ENCODE assay signal across 22 cellular contexts in genomic region chr4:2604614-2605013, GRCh38.
"Had no signal": no experiment of that assay in that cellular context is flagged by ENCODE, and none has a peak within 500 bp of the region (broad histone marks: within the 10 kb centered on the region; RNA-seq: fewer than 3 reads in every experiment).

No MANE protein-coding gene starts in this region.

- ATAC-seq: activated naive CD4-positive, alpha-beta T cell treated with anti-CD3 and anti-CD28 coated beads, Interleukin-2, amount 50 U/mL, for 72 hours; left lung; natural killer cell; pancreas; right cardiac atrium; stimulated activated memory B cell treated with anti-CD40 and anti-IgM and Interleukin-4, amounts not matched to agents 10 μg/mL and 1 μg/mL and 100 μg/mL, for 72 hours had no signal

- H3K36me3 ChIP-seq: pancreas had no signal

- H3K4me3 ChIP-seq: esophagus muscularis mucosa, left lung, lung, pancreas, stomach, suprapubic skin, tibial nerve had no signal

- DNase-seq: activated CD4-positive, alpha-beta T cell treated with anti-CD3 and anti-CD28 coated beads for 1 hour; activated T-cell treated with anti-CD3 and anti-CD28 coated beads, Interleukin-2, amount 50 U/mL, for 1 hour; aorta; brain microvascular endothelial cell; caudate nucleus; hippocampal formation; kidney glomerular epithelial cell; left lung; midbrain; natural killer cell; right cardiac atrium; stimulated activated CD4-positive, alpha-beta T cell treated with anti-CD3 and anti-CD28 coated beads, Interleukin-12 subunit alpha, Interleukin-12 subunit beta, amount 100 ng/mL, for 4 hours; stomach had no signal

- H3K4me1 ChIP-seq: pancreas had no signal

- H3K9me3 ChIP-seq: esophagus muscularis mucosa, left lung, pancreas, stomach, suprapubic skin, tibial nerve had no signal

- H3K27me3 ChIP-seq: brain microvascular endothelial cell, esophagus muscularis mucosa, left lung, pancreas, stomach, suprapubic skin, tibial nerve had no signal

- H3K9me3 Mint-ChIP-seq: activated naive CD4-positive, alpha-beta T cell treated with anti-CD3 and anti-CD28 coated beads, Interleukin-2, amount 50 U/mL, for 72 hours; natural killer cell; stimulated activated memory B cell treated with anti-CD40 and anti-IgM and Interleukin-4, amounts not matched to agents 10 μg/mL and 1 μg/mL and 100 μg/mL, for 72 hours; T-helper 2 cell treated with Interferon-gamma antibody and Interleukin-4, amounts not matched to agents 5 μg/mL and 100 μg/mL, for 36 hours had no signal

- H3K27me3 Mint-ChIP-seq: stimulated activated memory B cell treated with anti-CD40 and anti-IgM and Interleukin-4, amounts not matched to agents 10 μg/mL and 1 μg/mL and 100 μg/mL, for 72 hours had no signal

- H3K36me3 Mint-ChIP-seq: activated naive CD4-positive, alpha-beta T cell treated with anti-CD3 and anti-CD28 coated beads, Interleukin-2, amount 50 U/mL, for 72 hours; natural killer cell had no signal

- H3K4me3 Mint-ChIP-seq: natural killer cell; stimulated activated memory B cell treated with anti-CD40 and anti-IgM and Interleukin-4, amounts not matched to agents 10 μg/mL and 1 μg/mL and 100 μg/mL, for 72 hours; T-helper 2 cell treated with Interferon-gamma antibody and Interleukin-4, amounts not matched to agents 5 μg/mL and 100 μg/mL, for 36 hours had no signal

- H3K27ac Mint-ChIP-seq: activated naive CD4-positive, alpha-beta T cell treated with anti-CD3 and anti-CD28 coated beads, Interleukin-2, amount 50 U/mL, for 72 hours; stimulated activated memory B cell treated with anti-CD40 and anti-IgM and Interleukin-4, amounts not matched to agents 10 μg/mL and 1 μg/mL and 100 μg/mL, for 72 hours; T-helper 2 cell treated with Interferon-gamma antibody and Interleukin-4, amounts not matched to agents 5 μg/mL and 100 μg/mL, for 36 hours had no signal

- H3K27ac ChIP-seq: brain microvascular endothelial cell, esophagus muscularis mucosa, left lung, pancreas, stomach, suprapubic skin, tibial nerve, VCaP had no signal
